In genomic region chrX:54439967-54440871, GRCh38 we compare ENCODE assay signal across 8 cellular contexts. TPM values are rescaled to one million over a fixed set of nuclear protein-coding genes. Genes with fewer than 3 reads are reported as not detected.
DNase-seq lines count a peak whose midpoint lies in the region; ATAC-seq, FAIRE-seq and TF ChIP-seq lines count a peak whose summit lies in the region.

TSR2 (plus strand) TSS chrX:54440404; CDS start chrX:54440422, 18 bp downstream.

- intact Hi-C loops in Calu3 (cut with micrococcal nuclease; ENCODE audit: unreplicated experiment) = no loop called here

- TF ChIP-seq CTCF in Calu3 (IDR thresholded peaks at IDR 0.05; ENCODE audit: unreplicated experiment) = no peak

- peak within 1 kb of the TSS; percentile 98 for H3K4me3 ChIP-seq in NT2/D1 (ENCODE audit: insufficient read length, low read depth)

- peaks cover 13% of the 10 kb centered on the region for H3K36me3 Mint-ChIP-seq in Calu3 (ENCODE audit: insufficient read depth, unreplicated experiment)

- peak; percentile 98 for ATAC-seq in GM21390 (IDR thresholded peaks at IDR 0.05; ENCODE audit: unreplicated experiment)

- peak within 1 kb of the TSS; percentile 92 for H3K9ac ChIP-seq in NT2/D1 (ENCODE audit: insufficient read length, low read depth)

- H3K27ac Mint-ChIP-seq in Calu3 (ENCODE audit: unreplicated experiment) = peak within 1 kb of the TSS; percentile 67

- no peaks in the 10 kb centered on the region for H3K27me3 Mint-ChIP-seq in Calu3 (ENCODE audit: unreplicated experiment)

- peaks cover 39% of the 10 kb centered on the region for H3K36me3 ChIP-seq in NT2/D1 (ENCODE audit: insufficient read depth, insufficient read length, low read length)

- H3K9me3 Mint-ChIP-seq in Calu3 (ENCODE audit: low read depth, unreplicated experiment) = no peaks in the 10 kb centered on the region

- DNase-seq in Calu3 = peak; percentile 83
- peak in 74 of 76 experiments; percentile 8 to 85 (median 66) for DNase-seq in HUDEP-2 (lab: John Stamatoyannopoulos, UW; ENCODE audit: unreplicated experiment in 76 of 76)
- peak; percentile 75 for DNase-seq in NT2/D1 (ENCODE audit: low read depth, low spot score)
- peak; percentile 48 for DNase-seq in activated CD8-positive, alpha-beta memory T cell treated with anti-CD3 and anti-CD28 coated beads, Interleukin-2, amount 50 U/mL, for 1 hour (ENCODE audit: extremely low read depth)
- peak; percentile 71 for DNase-seq in midbrain (lab: John Stamatoyannopoulos, UW)
- peak; percentile 59 to 62 for DNase-seq in stimulated activated CD8-positive, alpha-beta memory T cell treated with anti-CD3 and anti-CD28 coated beads, Interleukin-15, amount 100 ng/mL, for 48 hours (ENCODE audit: low read depth in 2 of 2)

- H3K9me3 ChIP-seq in NT2/D1 (ENCODE audit: insufficient read depth, low read length) = no peaks in the 10 kb centered on the region

- H3K4me1 Mint-ChIP-seq in Calu3 (ENCODE audit: low read depth, unreplicated experiment) = peaks cover 23% of the 10 kb centered on the region

- no peaks in the 10 kb centered on the region for H3K27me3 ChIP-seq in NT2/D1 (ENCODE audit: insufficient read depth, insufficient read length)

- CTCF ChIA-PET in Calu3 (lab: Charles Lee) = interaction anchor here (0.5 to 0.9 kb wide), 2 partner anchors 41 to 192 kb away, joined by 3 to 4 read pairs; no protein-coding TSS in a partner anchor

- no TSS peak for BruUV-seq in Calu3 (replicated peaks; lab: Mats Ljungman, UMichigan)

- no peaks in the 10 kb centered on the region for H3K4me1 ChIP-seq in NT2/D1 (ENCODE audit: insufficient read depth, insufficient read length)

- H3K4me3 Mint-ChIP-seq in Calu3 (ENCODE audit: low read depth, unreplicated experiment) = peak within 1 kb of the TSS; percentile 98

- FAIRE-seq in endometrium (lab: Jason Lieb, UNC) = peak; percentile 51

RNA-seq across cellular contexts. Expression of gene TSR2, which starts in this region (rescaled TPM):
- total RNA-seq in Calu3 (2022) = 42.5 and 45.0 TPM in 2 replicates

Comparison
In these comparisons a context has a peak if more than half of its experiments do, and no peak if none do; other contexts are left out.
1. Peak in every context shown above with its lines: DNase-seq, ATAC-seq and H3K4me3 ChIP-seq.